ENCODE assay signal across 10 cellular contexts in the genomic region with DNA sequence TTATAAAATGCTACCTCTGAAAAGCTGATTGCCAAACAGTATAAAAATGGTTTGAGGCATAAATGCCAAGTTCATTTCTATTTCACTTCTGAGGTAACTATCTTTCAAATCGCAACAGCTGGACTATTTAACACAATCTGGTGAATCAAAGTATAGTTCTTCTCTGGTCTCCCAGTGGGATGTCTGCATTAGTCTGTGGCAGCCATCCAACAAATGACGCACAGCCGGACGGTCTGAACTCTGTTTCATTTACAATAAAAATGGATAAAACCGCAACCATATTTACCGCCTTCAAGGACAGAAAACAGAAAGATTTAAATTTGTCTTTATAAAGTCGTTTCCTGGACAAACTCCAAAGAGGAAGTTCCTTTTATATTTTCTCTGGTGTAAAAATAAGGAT. TPM values are rescaled to one million over a fixed set of nuclear protein-coding genes. Genes with fewer than 3 reads are reported as not detected.
DNase-seq lines count a peak whose midpoint lies in the region; ATAC-seq and TF ChIP-seq lines count a peak whose summit lies in the region.
"Had no signal": no experiment of that assay in that cellular context is flagged by ENCODE, and none has a peak within 500 bp of the region (broad histone marks: within the 10 kb centered on the region; RNA-seq: fewer than 3 reads in every experiment).

No MANE protein-coding gene starts in this region.

- DNase-seq in AG09309 (ENCODE audit: low read depth): peak; percentile 40
- DNase-seq in LHCN-M2 (ENCODE audit: low read depth): peak; percentile 92
- peak; percentile 45 for DNase-seq in amniotic epithelial cell (ENCODE audit: low read depth)
- peak; percentile 59 for DNase-seq in inferior parietal cortex (ENCODE audit: extremely low spot score)
- DNase-seq in T-helper 9 cell: no peak
- no peak for DNase-seq in HK-2 (ENCODE audit: unreplicated experiment)
- DNase-seq: Caco-2 had no signal

- no peak overlapping the region for H3K4me3 ChIP-seq in AG09309 (ENCODE audit: control insufficient read depth, low read depth, low read length)

- no peak for ATAC-seq in GM18502 (IDR thresholded peaks at IDR 0.05; ENCODE audit: poor library complexity, unreplicated experiment)
- no peak for ATAC-seq in HG03342 (IDR thresholded peaks at IDR 0.05; ENCODE audit: unreplicated experiment)
- ATAC-seq: esophagus mucosa had no signal

- no peak for TF ChIP-seq CTCF in AG09309 (IDR thresholded peaks at IDR 0.05; ENCODE audit: control insufficient read depth, insufficient read depth, low read depth, low read length, missing control alignments)

RNA-seq across cellular contexts. Expression of a gene that starts 41.9 kb away (rescaled TPM):
- 0.19 and 0.23 TPM in 2 replicates for total RNA-seq in LHCN-M2 (2014; rRNA removed)
- polyA plus RNA-seq in LHCN-M2 (2012): 0.58 TPM
- total RNA-seq: Caco-2, esophagus mucosa had no signal

Comparison
In these comparisons a context has a peak if more than half of its experiments do, and no peak if none do; other contexts are left out.
1. DNase-seq: peak in AG09309 (single experiment), LHCN-M2 (single experiment), amniotic epithelial cell (single experiment) and inferior parietal cortex (single experiment); none in T-helper 9 cell (single experiment) and HK-2 (single experiment).